Comparison of ENCODE assay signal across 1 cellular context in genomic region chr13:48037346-48038173, GRCh38.
TF ChIP-seq lines count a peak whose summit lies in the region.

TSS of gene NUDT15 (plus strand) at chr13:48037726. CDS start at chr13:48037747, 21 bp downstream.

TF ChIP-seq in K562, 482 proteins besides CTCF, POLR2A, EP300 and RAD21 (continued from another document and continues in another):
- peak; percentile 67; the same call in 1 of the 2 replicates for TF ChIP-seq ARID4B (CRISPR knock-in tag; IDR thresholded peaks at IDR 0.05)
- TF ChIP-seq NCOA6 (IDR thresholded peaks at IDR 0.05) = peak; percentile 93
- peak; percentile 46 to 79; a peak in 3 of 4 replicates for TF ChIP-seq RCOR1 (IDR thresholded peaks at IDR 0.05; ENCODE audit: borderline replicate concordance in 1 of 2, low read depth in 2 of 2, low read length in 2 of 2)
- TF ChIP-seq HCFC1 (IDR thresholded peaks at IDR 0.05; ENCODE audit: low read depth, low read length) = peak; percentile 61
- peak; percentile 54 for TF ChIP-seq ZNF592 (IDR thresholded peaks at IDR 0.05)
- TF ChIP-seq E2F1 (CRISPR knock-in tag; IDR thresholded peaks at IDR 0.05) = peak; percentile 78; the same call in 1 of the 2 replicates
- peak; percentile 78 for TF ChIP-seq HNRNPLL (IDR thresholded peaks at IDR 0.05; ENCODE audit: low read depth, low read length, poor library complexity, severe bottlenecking)
- 0 out of 2 replicates have a peak, but pooled peaks have one; percentile 56 for TF ChIP-seq E2F5 (CRISPR knock-in tag; IDR thresholded peaks at IDR 0.05)
- peak in 1 of 3 experiments; percentile 85; a peak in 2 of 6 replicates for TF ChIP-seq ZBTB11 (CRISPR knock-in tag; IDR thresholded peaks at IDR 0.05)
- peak; percentile 82 for TF ChIP-seq SP1 (CRISPR knock-in tag; IDR thresholded peaks at IDR 0.05)
- no peak for TF ChIP-seq LARP7 (IDR thresholded peaks at IDR 0.05)
- TF ChIP-seq CXXC5 (CRISPR knock-in tag; IDR thresholded peaks at IDR 0.05) = peak; percentile 95
- TF ChIP-seq C11orf30 (IDR thresholded peaks at IDR 0.05; ENCODE audit: low read depth) = peak; percentile 75
- no peak for TF ChIP-seq ZNF140 (CRISPR knock-in tag; IDR thresholded peaks at IDR 0.05)
- peak; percentile 64 for TF ChIP-seq CCNT2 (IDR thresholded peaks at IDR 0.05; ENCODE audit: borderline replicate concordance, extremely low read depth, insufficient read length, low read depth, low read length)
- TF ChIP-seq NFE2 (IDR thresholded peaks at IDR 0.05; ENCODE audit: low read depth) = 0 out of 2 replicates have a peak, but pooled peaks have one; percentile 16
- peak; percentile 97 for TF ChIP-seq SUPT5H (IDR thresholded peaks at IDR 0.05)
- peak; percentile 76 for TF ChIP-seq ZBTB12 (CRISPR knock-in tag; IDR thresholded peaks at IDR 0.05)
- no peak for TF ChIP-seq ZNF280A (IDR thresholded peaks at IDR 0.05; ENCODE audit: low read depth, partially characterized antibody)
- peak; percentile 82 for TF ChIP-seq CREB1 (IDR thresholded peaks at IDR 0.05)
- peak; percentile 89 for TF ChIP-seq CREB1 (CRISPR knock-in tag; IDR thresholded peaks at IDR 0.05)
- TF ChIP-seq TEAD4 (IDR thresholded peaks at IDR 0.05; ENCODE audit: low read length) = peak; percentile 14; the same call in 1 of the 2 replicates
- no peak for TF ChIP-seq TEAD4 (CRISPR knock-in tag; IDR thresholded peaks at IDR 0.05; ENCODE audit: borderline replicate concordance)
- TF ChIP-seq ELF1 (tag; IDR thresholded peaks at IDR 0.05) = peak; percentile 78
- TF ChIP-seq ZNF282 (CRISPR knock-in tag; IDR thresholded peaks at IDR 0.05) = peak; percentile 43; the same call in 1 of the 2 replicates
- peak in 2 of 3 experiments; percentile 43 to 73 for TF ChIP-seq YY1 (IDR thresholded peaks at IDR 0.05; ENCODE audit: borderline replicate concordance in 1 of 3, control insufficient read depth in 1 of 3, extremely low read depth in 1 of 3, insufficient read depth in 3 of 3, insufficient read length in 1 of 3, insufficient replicate concordance in 2 of 3, low read depth in 1 of 3, low read length in 2 of 3)
- no peak for TF ChIP-seq NFIX (CRISPR knock-in tag; IDR thresholded peaks at IDR 0.05; ENCODE audit: low read depth)
- no peak for TF ChIP-seq JUNB (CRISPR knock-in tag; conservative IDR thresholded peaks at IDR 0.05)
- TF ChIP-seq ZNF316 (IDR thresholded peaks at IDR 0.05) = peak; percentile 28; the same call in 1 of the 2 replicates
- TF ChIP-seq E2F6 (IDR thresholded peaks at IDR 0.05; ENCODE audit: borderline replicate concordance in 1 of 2, extremely low read depth in 1 of 2, insufficient read depth in 1 of 2, insufficient read length in 1 of 2, low read depth in 1 of 2, low read length in 1 of 2, poor library complexity in 1 of 2, severe bottlenecking in 1 of 2) = peak; percentile 72 to 88
- peak; percentile 88 for TF ChIP-seq CREM (IDR thresholded peaks at IDR 0.05; ENCODE audit: low read depth)
- peak; percentile 77 for TF ChIP-seq MAX (CRISPR knock-in tag; IDR thresholded peaks at IDR 0.05)
- no peak for TF ChIP-seq DEAF1 (CRISPR knock-in tag; IDR thresholded peaks at IDR 0.05)
- peak; percentile 67 for TF ChIP-seq ESRRA (IDR thresholded peaks at IDR 0.05; ENCODE audit: borderline replicate concordance, low read depth)
- peak; percentile 79; the same call in 1 of the 2 replicates for TF ChIP-seq ZNF766 (CRISPR knock-in tag; conservative IDR thresholded peaks at IDR 0.05)
